Comparison of ENCODE assay signal across 8 cellular contexts in the genomic region with DNA sequence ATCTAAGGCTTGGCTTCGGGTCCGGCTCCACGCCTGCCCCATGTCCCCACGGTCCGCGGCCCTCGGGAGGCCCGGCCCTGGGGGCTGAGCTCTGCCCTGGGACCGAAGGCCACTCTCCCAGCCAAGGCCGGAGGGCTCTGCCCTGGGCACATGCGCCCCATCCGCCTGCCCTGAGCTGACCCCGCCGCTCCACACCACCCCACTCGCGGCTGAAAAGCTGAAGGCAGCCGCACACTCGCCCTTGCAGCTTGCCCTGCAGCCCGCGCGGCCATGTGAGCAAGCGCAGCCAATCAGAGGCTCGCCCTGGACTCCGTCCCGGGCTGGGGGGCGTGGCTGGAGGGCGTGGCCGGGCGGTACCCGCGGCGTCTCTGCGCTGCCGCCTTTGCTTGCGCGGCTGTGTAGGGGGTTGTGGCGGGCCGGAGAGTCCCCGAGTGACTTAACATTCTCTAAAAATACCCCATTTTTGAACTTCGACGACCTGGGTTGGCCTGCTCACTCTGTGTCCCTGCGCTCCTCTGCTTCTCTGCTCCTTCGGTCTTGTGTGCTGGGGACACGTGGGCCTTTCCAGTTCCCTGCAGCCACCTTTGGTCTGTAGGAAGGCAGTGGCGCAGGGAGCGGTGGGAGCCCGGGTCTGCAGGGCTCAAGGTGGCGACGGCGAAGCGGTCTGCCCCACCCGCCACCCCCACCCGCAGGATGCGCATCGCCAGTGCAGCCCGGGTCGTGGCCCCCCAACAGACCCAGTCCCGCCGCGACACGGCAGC. TPM values are rescaled to one million over a fixed set of nuclear protein-coding genes. Genes with fewer than 3 reads are reported as not detected.
A peak's percentile ranks its signal among the peaks of the same experiment; 100 is the strongest.
DNase-seq lines count a peak whose midpoint lies in the region; ATAC-seq and TF ChIP-seq lines count a peak whose summit lies in the region.

No MANE protein-coding gene starts in this region.

- peak; percentile 94 for ATAC-seq in HG03139 (IDR thresholded peaks at IDR 0.05; ENCODE audit: unreplicated experiment)

- CTCF ChIA-PET in activated CD4-positive, alpha-beta T cell treated with anti-CD3 and anti-CD28 coated beads, Interleukin-2, amount 10 ng/mL, durations not matched to agents 7 days and 5 days (lab: Charles Lee): interaction anchor here (1.0 to 1.2 kb wide), 2 partner anchors 8 to 10 kb away, joined by 3 read pairs; no protein-coding TSS in a partner anchor

- TF ChIP-seq CTCF in lower leg skin (IDR thresholded peaks at IDR 0.05): no peak

- in situ Hi-C loops in GM18951 (cut with MboI; ENCODE audit: low sequenced_read_pairs, unreplicated experiment): no loop called here

- H3K27ac Mint-ChIP-seq in activated CD4-positive, alpha-beta T cell treated with anti-CD3 and anti-CD28 coated beads, Interleukin-2, amount 10 ng/mL, durations not matched to agents 7 days and 5 days: peak overlapping the region; percentile 89

- H3K4me1 Mint-ChIP-seq in activated CD4-positive, alpha-beta T cell treated with anti-CD3 and anti-CD28 coated beads, Interleukin-2, amount 10 ng/mL, durations not matched to agents 7 days and 5 days: peaks cover 50% of the 10 kb centered on the region

- peaks cover 3% of the 10 kb centered on the region for H3K36me3 Mint-ChIP-seq in activated CD4-positive, alpha-beta T cell treated with anti-CD3 and anti-CD28 coated beads, Interleukin-2, amount 10 ng/mL, durations not matched to agents 7 days and 5 days (ENCODE audit: low read depth)

- peak overlapping the region; percentile 76 for H3K4me3 Mint-ChIP-seq in activated CD4-positive, alpha-beta T cell treated with anti-CD3 and anti-CD28 coated beads, Interleukin-2, amount 10 ng/mL, durations not matched to agents 7 days and 5 days

- intact Hi-C loops in lower leg skin (cut with DNase I; ENCODE audit: low total_unique reads): no loop called here

- DNase-seq in AML-193 (lab: John Stamatoyannopoulos, UW) (peak; percentile 87 to 90), NCI-H510A (lab: John Stamatoyannopoulos, UW) (peak; percentile 80), dedifferentiated amniotic fluid mesenchymal stem cell (ENCODE audit: extremely low spot score) (peak; percentile 73), lower leg skin (ENCODE audit: low spot score in 2 of 2) (peak; percentile 91 to 99)
- DNase-seq in activated CD4-positive, alpha-beta T cell treated with anti-CD3 and anti-CD28 coated beads, Interleukin-2, amount 10 ng/mL, durations not matched to agents 7 days and 5 days: peak; percentile 93
- DNase-seq in stimulated activated CD4-positive, alpha-beta T cell treated with anti-CD3 and anti-CD28 coated beads, Interleukin-4, amount 100 ng/mL, for 48 hours (ENCODE audit: low read depth in 2 of 2): peak; percentile 97 to 98

- H3K4me3 ChIP-seq in lower leg skin (ENCODE audit: low read depth, poor library complexity, severe bottlenecking): peak overlapping the region; percentile 31

- whole genome bisulfite sequencing in lower leg skin, 2 donors: 2% methylated on average over 34 to 52 of the region's 61 CpGs

- POLR2A ChIA-PET in activated CD4-positive, alpha-beta T cell treated with anti-CD3 and anti-CD28 coated beads, Interleukin-2, amount 10 ng/mL, durations not matched to agents 7 days and 5 days (lab: Charles Lee): no interaction called here

- H3K9me3 Mint-ChIP-seq in activated CD4-positive, alpha-beta T cell treated with anti-CD3 and anti-CD28 coated beads, Interleukin-2, amount 10 ng/mL, durations not matched to agents 7 days and 5 days: no peaks in the 10 kb centered on the region

- no peaks in the 10 kb centered on the region for H3K27me3 Mint-ChIP-seq in activated CD4-positive, alpha-beta T cell treated with anti-CD3 and anti-CD28 coated beads, Interleukin-2, amount 10 ng/mL, durations not matched to agents 7 days and 5 days

- TF ChIP-seq POLR2A in GM18951 (IDR thresholded peaks at IDR 0.05; ENCODE audit: extremely low read depth, insufficient read depth, insufficient read length): peak; percentile 85
- TF ChIP-seq POLR2A in lower leg skin (IDR thresholded peaks at IDR 0.05): no peak

RNA-seq across cellular contexts. Expression of gene MAP2K3, which starts 8.8 kb away (rescaled TPM):
- 10 to 100 TPM; 41.7 to 52.8 TPM for total RNA-seq in activated CD4-positive, alpha-beta T cell treated with anti-CD3 and anti-CD28 coated beads, Interleukin-2, amount 10 ng/mL, durations not matched to agents 7 days and 5 days
- total RNA-seq in lower leg skin: 10 to 100 TPM; 54.1 to 64.1 (median 55.2) TPM

RNA-seq across cellular contexts. Expression of gene NATD1, which starts 22.5 kb away (rescaled TPM):
- total RNA-seq in activated CD4-positive, alpha-beta T cell treated with anti-CD3 and anti-CD28 coated beads, Interleukin-2, amount 10 ng/mL, durations not matched to agents 7 days and 5 days: 1 to 10 TPM; 3.0 to 3.2 TPM
- total RNA-seq in lower leg skin: 10 to 100 TPM; 12.3 to 18.8 (median 16.0) TPM

Comparison
In these comparisons a context has a peak if more than half of its experiments do, and no peak if none do; other contexts are left out.
1. Peak in every context shown above with its lines: DNase-seq, ATAC-seq and H3K4me3 ChIP-seq.